ENCODE assay signal across 8 cellular contexts in genomic region chr3:194640829-194641228, GRCh38. TPM values are rescaled to one million over a fixed set of nuclear protein-coding genes. Genes with fewer than 3 reads are reported as not detected.
A peak's percentile ranks its signal among the peaks of the same experiment; 100 is the strongest.
DNase-seq lines count a peak whose midpoint lies in the region; ATAC-seq and TF ChIP-seq lines count a peak whose summit lies in the region.

No MANE protein-coding gene starts in this region.

- no peak overlapping the region for H3K4me3 ChIP-seq in fibroblast of pulmonary artery (replicated peaks; ENCODE audit: low read depth, low read length)

- ATAC-seq in activated B cell treated with CpG ODN at 0.5 μM for 24 hours (ENCODE audit: low read depth), result peak; percentile 64
- peak; percentile 48 to 49 for ATAC-seq in stimulated activated naive B cell treated with anti-CD40 and anti-IgM and Interleukin-4, amounts not matched to agents 10 μg/mL and 1 μg/mL and 100 μg/mL, for 72 hours (replicated peaks)
- no peak for ATAC-seq in HG02981 (IDR thresholded peaks at IDR 0.05; ENCODE audit: unreplicated experiment)

- H3K4me1 Mint-ChIP-seq in activated B cell treated with CpG ODN at 0.5 μM for 24 hours, result peaks cover 25% of the 10 kb centered on the region
- peaks cover 9 to 16% of the 10 kb centered on the region in 2 donors for H3K4me1 Mint-ChIP-seq in stimulated activated naive B cell treated with anti-CD40 and anti-IgM and Interleukin-4, amounts not matched to agents 10 μg/mL and 1 μg/mL and 100 μg/mL, for 72 hours

- peaks cover 53% of the 10 kb centered on the region for H3K36me3 Mint-ChIP-seq in activated B cell treated with CpG ODN at 0.5 μM for 24 hours (ENCODE audit: low read depth)
- peaks cover 35 to 58% of the 10 kb centered on the region in 2 donors for H3K36me3 Mint-ChIP-seq in stimulated activated naive B cell treated with anti-CD40 and anti-IgM and Interleukin-4, amounts not matched to agents 10 μg/mL and 1 μg/mL and 100 μg/mL, for 72 hours

- TF ChIP-seq CTCF in activated B cell treated with CpG ODN at 0.5 μM for 24 hours (IDR thresholded peaks at IDR 0.05) (no peak), fibroblast of pulmonary artery (IDR thresholded peaks at IDR 0.05; ENCODE audit: low read length, missing control alignments) (peak; percentile 44)

- peak; percentile 18 for DNase-seq in NCI-H2171 treated with DMSO at 0.1 percent for 48 hours (lab: John Stamatoyannopoulos, UW)
- no peak for DNase-seq in NCI-H2171 (lab: John Stamatoyannopoulos, UW)
- no peak for DNase-seq in activated B cell treated with CpG ODN at 0.5 μM for 24 hours
- DNase-seq in fibroblast of pulmonary artery (ENCODE audit: low read depth), result peak; percentile 62
- DNase-seq in stimulated activated naive B cell treated with anti-CD40 and anti-IgM and Interleukin-4, amounts not matched to agents 10 μg/mL and 1 μg/mL and 100 μg/mL, for 72 hours, result no peak
- no peak for DNase-seq in 8988T
- DNase-seq in cerebellum (ENCODE audit: low spot score), result no peak

- H3K4me3 Mint-ChIP-seq in activated B cell treated with CpG ODN at 0.5 μM for 24 hours, result no peak overlapping the region
- no peak overlapping the region for H3K4me3 Mint-ChIP-seq in stimulated activated naive B cell treated with anti-CD40 and anti-IgM and Interleukin-4, amounts not matched to agents 10 μg/mL and 1 μg/mL and 100 μg/mL, for 72 hours

- H3K9me3 Mint-ChIP-seq in activated B cell treated with CpG ODN at 0.5 μM for 24 hours, result no peaks in the 10 kb centered on the region
- no peaks in the 10 kb centered on the region for H3K9me3 Mint-ChIP-seq in stimulated activated naive B cell treated with anti-CD40 and anti-IgM and Interleukin-4, amounts not matched to agents 10 μg/mL and 1 μg/mL and 100 μg/mL, for 72 hours

- POLR2A ChIA-PET in activated B cell treated with CpG ODN at 0.5 μM for 24 hours (lab: Charles Lee), result no interaction called here

- no peaks in the 10 kb centered on the region for H3K27me3 Mint-ChIP-seq in activated B cell treated with CpG ODN at 0.5 μM for 24 hours
- H3K27me3 Mint-ChIP-seq in stimulated activated naive B cell treated with anti-CD40 and anti-IgM and Interleukin-4, amounts not matched to agents 10 μg/mL and 1 μg/mL and 100 μg/mL, for 72 hours, result no peaks in the 10 kb centered on the region

- intact Hi-C loops in activated B cell treated with CpG ODN at 0.5 μM for 24 hours (cut with micrococcal nuclease), result no loop called here

- no peak overlapping the region for H3K27ac Mint-ChIP-seq in activated B cell treated with CpG ODN at 0.5 μM for 24 hours
- H3K27ac Mint-ChIP-seq in stimulated activated naive B cell treated with anti-CD40 and anti-IgM and Interleukin-4, amounts not matched to agents 10 μg/mL and 1 μg/mL and 100 μg/mL, for 72 hours, result no peak overlapping the region

- CTCF ChIA-PET in activated B cell treated with CpG ODN at 0.5 μM for 24 hours (lab: Charles Lee), result no interaction called here

RNA-seq across cellular contexts. Expression of gene TMEM44, which starts 7.6 kb away (rescaled TPM):
- total RNA-seq in activated B cell treated with CpG ODN at 0.5 μM for 24 hours (3.3 and 3.5 TPM in 2 replicates), cerebellum (24.3 TPM)

RNA-seq across cellular contexts. Expression of gene LSG1, which starts 31.2 kb away (rescaled TPM):
- total RNA-seq in activated B cell treated with CpG ODN at 0.5 μM for 24 hours, result 55.1 and 55.4 TPM in 2 replicates
- total RNA-seq in cerebellum, result 30.7 TPM

RNA-seq across cellular contexts. Expression of gene FAM43A, which starts 44.9 kb away (rescaled TPM):
- total RNA-seq in activated B cell treated with CpG ODN at 0.5 μM for 24 hours (25.4 and 27.2 TPM in 2 replicates), cerebellum (10.9 TPM)

Comparison
In these comparisons a context has a peak if more than half of its experiments do, and no peak if none do; other contexts are left out.
1. DNase-seq: peak in NCI-H2171 treated with DMSO at 0.1 percent for 48 hours (single experiment) and fibroblast of pulmonary artery (single experiment); none in NCI-H2171 (single experiment), activated B cell treated with CpG ODN at 0.5 μM for 24 hours (single experiment), stimulated activated naive B cell treated with anti-CD40 and anti-IgM and Interleukin-4, amounts not matched to agents 10 μg/mL and 1 μg/mL and 100 μg/mL, for 72 hours (single experiment), 8988T (single experiment) and cerebellum (single experiment).